In genomic region chr21:41712730-41713129, GRCh38 we compare ENCODE assay signal across 1 cellular context.
A peak's percentile ranks its signal among the peaks of the same experiment; 100 is the strongest.
TF ChIP-seq lines count a peak whose summit lies in the region.

No MANE protein-coding gene starts in this region.

TF ChIP-seq in HepG2, 621 proteins besides CTCF, POLR2A, EP300 and RAD21 (continued from another document and continues in another):
- TF ChIP-seq ZBTB46 (CRISPR knock-in tag; IDR thresholded peaks at IDR 0.05; ENCODE audit: borderline replicate concordance) = no peak
- no peak for TF ChIP-seq BCLAF1 (IDR thresholded peaks at IDR 0.05)
- no peak for TF ChIP-seq ZNF329 (CRISPR knock-in tag; IDR thresholded peaks at IDR 0.05; ENCODE audit: low read depth)
- TF ChIP-seq CC2D1A (CRISPR knock-in tag; IDR thresholded peaks at IDR 0.05) = no peak
- peak; percentile 67 for TF ChIP-seq FOXK2 (IDR thresholded peaks at IDR 0.05)
- TF ChIP-seq GLMP (CRISPR knock-in tag; IDR thresholded peaks at IDR 0.05; ENCODE audit: borderline replicate concordance) = no peak
- TF ChIP-seq NCOA5 (CRISPR knock-in tag; IDR thresholded peaks at IDR 0.05) = no peak
- TF ChIP-seq EED (CRISPR knock-in tag; IDR thresholded peaks at IDR 0.05) = no peak
- no peak for TF ChIP-seq GATAD1 (CRISPR knock-in tag; IDR thresholded peaks at IDR 0.05)
- TF ChIP-seq ZNF598 (CRISPR knock-in tag; IDR thresholded peaks at IDR 0.05; ENCODE audit: borderline replicate concordance) = no peak
- TF ChIP-seq NFIB (CRISPR knock-in tag; IDR thresholded peaks at IDR 0.05; ENCODE audit: borderline replicate concordance) = no peak
- no peak for TF ChIP-seq ZNF17 (CRISPR knock-in tag; IDR thresholded peaks at IDR 0.05)
- TF ChIP-seq MIXL1 (CRISPR knock-in tag; IDR thresholded peaks at IDR 0.05) = no peak
- 0 out of 4 replicates have a peak, but pooled peaks of 1 of the 2 experiments have one; percentile 16 for TF ChIP-seq ATF4 (CRISPR knock-in tag; IDR thresholded peaks at IDR 0.05)
- no peak for TF ChIP-seq FOXO4 (CRISPR knock-in tag; conservative IDR thresholded peaks at IDR 0.05)
- TF ChIP-seq ZNF782 (CRISPR knock-in tag; IDR thresholded peaks at IDR 0.05; ENCODE audit: borderline replicate concordance) = no peak
- TF ChIP-seq ZNF282 (IDR thresholded peaks at IDR 0.05; ENCODE audit: partially characterized antibody) = no peak
- TF ChIP-seq ZNF839 (CRISPR knock-in tag; IDR thresholded peaks at IDR 0.05; ENCODE audit: borderline replicate concordance) = no peak
- TF ChIP-seq PAX8 (CRISPR knock-in tag; IDR thresholded peaks at IDR 0.05; ENCODE audit: borderline replicate concordance) = no peak
- no peak for TF ChIP-seq FOXA1 (IDR thresholded peaks at IDR 0.05)
- peak; percentile 85 for TF ChIP-seq FOXA1 (CRISPR knock-in tag; IDR thresholded peaks at IDR 0.05)
- TF ChIP-seq CERS6 (CRISPR knock-in tag; IDR thresholded peaks at IDR 0.05) = no peak
- TF ChIP-seq ZNF772 (CRISPR knock-in tag; IDR thresholded peaks at IDR 0.05) = no peak
- TF ChIP-seq ZBED4 (CRISPR knock-in tag; IDR thresholded peaks at IDR 0.05; ENCODE audit: borderline replicate concordance) = no peak
- no peak for TF ChIP-seq KDM5B (CRISPR knock-in tag; IDR thresholded peaks at IDR 0.05; ENCODE audit: borderline replicate concordance)
- no peak for TF ChIP-seq ZSCAN21 (CRISPR knock-in tag; IDR thresholded peaks at IDR 0.05; ENCODE audit: borderline replicate concordance)
- TF ChIP-seq ZBTB10 (CRISPR knock-in tag; IDR thresholded peaks at IDR 0.05; ENCODE audit: borderline replicate concordance) = no peak
- TF ChIP-seq ZBTB3 (CRISPR knock-in tag; IDR thresholded peaks at IDR 0.05; ENCODE audit: borderline replicate concordance, low read depth) = no peak
- TF ChIP-seq SKI (IDR thresholded peaks at IDR 0.05; ENCODE audit: partially characterized antibody) = peak; percentile 46
- TF ChIP-seq GTF3A (CRISPR knock-in tag; conservative IDR thresholded peaks at IDR 0.05) = no peak
- no peak for TF ChIP-seq ZNF253 (CRISPR knock-in tag; IDR thresholded peaks at IDR 0.05; ENCODE audit: borderline replicate concordance)
- TF ChIP-seq ZNF749 (CRISPR knock-in tag; IDR thresholded peaks at IDR 0.05; ENCODE audit: borderline replicate concordance) = no peak
- TF ChIP-seq ZNF639 (CRISPR knock-in tag; conservative IDR thresholded peaks at IDR 0.05) = no peak
- TF ChIP-seq ZNF276 (CRISPR knock-in tag; IDR thresholded peaks at IDR 0.05; ENCODE audit: low read depth) = no peak
- no peak for TF ChIP-seq ZC3H13 (CRISPR knock-in tag; IDR thresholded peaks at IDR 0.05)
- peak; percentile 41; the same call in 1 of the 2 replicates for TF ChIP-seq SIN3A (IDR thresholded peaks at IDR 0.05; ENCODE audit: borderline replicate concordance, low read depth, low read length)
- TF ChIP-seq FIP1L1 (IDR thresholded peaks at IDR 0.05; ENCODE audit: borderline replicate concordance, insufficient read depth, low read depth, low read length) = no peak
